17 cellular contexts compared by ENCODE assay signal in genomic region chr11:72971211-72971610, GRCh38.
DNase-seq lines count a peak whose midpoint lies in the region; TF ChIP-seq lines count a peak whose summit lies in the region.
"Had no signal": no experiment of that assay in that cellular context is flagged by ENCODE, and none has a peak within 500 bp of the region (broad histone marks: within the 10 kb centered on the region; RNA-seq: fewer than 3 reads in every experiment).

No MANE protein-coding gene starts in this region.

- no peak overlapping the region for H3K4me3 ChIP-seq in BLaER1 treated with 17β-estradiol and CSF1 and Interleukin-3, amounts not matched to agents 10 nM and 100 nM
- H3K4me3 ChIP-seq in KMS-11 (IDR thresholded peaks at IDR 0.05; ENCODE audit: insufficient read depth, low read depth, low read length) (no peak overlapping the region), fibroblast of villous mesenchyme (ENCODE audit: low read depth, low read length) (peak overlapping the region; percentile 10), osteoblast (ENCODE audit: insufficient read depth, low read length) (no peak overlapping the region)

- DNase-seq in fibroblast of villous mesenchyme (ENCODE audit: low read depth) = peak; percentile 74
- DNase-seq in osteoblast (ENCODE audit: insufficient read length, low spot score, missing footprints) = no peak
- DNase-seq in NCI-H526 (lab: John Stamatoyannopoulos, UW) = no peak
- no peak for DNase-seq in OCI-M2 (lab: John Stamatoyannopoulos, UW; ENCODE audit: unreplicated experiment)
- DNase-seq in AML-193 (lab: John Stamatoyannopoulos, UW) = no peak
- DNase-seq in kidney tubule cell (ENCODE audit: low spot score) = no peak
- DNase-seq: CD4-positive, alpha-beta T cell; H9; KBM-7; NCI-H1048; NCI-H146; NCI-H2081; NCI-H524; SHP77 treated with DMSO at 0.1 percent for 48 hours had no signal

- peak overlapping the region in 3 of 11 experiments; percentile 73 to 79 (median 76); a peak in 5 of 22 replicates for H3K9ac ChIP-seq in BLaER1 treated with 17β-estradiol and CSF1 and Interleukin-3, amounts not matched to agents 10 nM and 100 nM
- H3K9ac ChIP-seq in KMS-11 = no peak overlapping the region

- peak overlapping the region in 9 of 11 experiments; percentile 8 to 100 (median 91); a peak in 15 of 22 replicates for H3K27ac ChIP-seq in BLaER1 treated with 17β-estradiol and CSF1 and Interleukin-3, amounts not matched to agents 10 nM and 100 nM
- no peak overlapping the region for H3K27ac ChIP-seq in KMS-11
- H3K27ac ChIP-seq in osteoblast (ENCODE audit: low read depth, low read length) = peak overlapping the region; percentile 66
- H3K27ac ChIP-seq: HL-60 had no signal

- H3K79me2 ChIP-seq in KMS-11 (ENCODE audit: insufficient read depth, low read depth) = no peaks in the 10 kb centered on the region
- no peaks in the 10 kb centered on the region for H3K79me2 ChIP-seq in osteoblast (ENCODE audit: insufficient read depth, low read length)

- no peaks in the 10 kb centered on the region for H4K20me1 ChIP-seq in BLaER1 treated with 17β-estradiol and CSF1 and Interleukin-3, amounts not matched to agents 10 nM and 100 nM
- no peaks in the 10 kb centered on the region for H4K20me1 ChIP-seq in KMS-11 (ENCODE audit: insufficient read depth)
- H4K20me1 ChIP-seq in osteoblast (ENCODE audit: insufficient read depth, low read length) = no peaks in the 10 kb centered on the region

- peak overlapping the region in 4 of 11 experiments; percentile 61 to 88 (median 77); a peak in 8 of 22 replicates for H3K4me2 ChIP-seq in BLaER1 treated with 17β-estradiol and CSF1 and Interleukin-3, amounts not matched to agents 10 nM and 100 nM
- H3K4me2 ChIP-seq in KMS-11 = peak overlapping the region; percentile 65; the same call in 1 of the 2 replicates
- H3K4me2 ChIP-seq in osteoblast (ENCODE audit: insufficient read depth, low read length) = no peak overlapping the region

- no peaks in the 10 kb centered on the region for H3K27me3 ChIP-seq in BLaER1 treated with 17β-estradiol and CSF1 and Interleukin-3, amounts not matched to agents 10 nM and 100 nM
- H3K27me3 ChIP-seq in KMS-11 (ENCODE audit: insufficient read depth, low read depth) = no peaks in the 10 kb centered on the region; the same call in 1 of the 2 replicates
- no peaks in the 10 kb centered on the region for H3K27me3 ChIP-seq in osteoblast (ENCODE audit: insufficient read depth, low read length)

- H3K9me3 ChIP-seq in BLaER1 treated with 17β-estradiol and CSF1 and Interleukin-3, amounts not matched to agents 10 nM and 100 nM (replicated peaks in 1 of 11) = peaks cover 15 to 63% (median 32%) of the 10 kb centered on the region in 11 experiments; a peak in 21 of 22 replicates
- H3K9me3 ChIP-seq in osteoblast (ENCODE audit: low read depth, low read length) = no peaks in the 10 kb centered on the region

- no peak for TF ChIP-seq CTCF in KMS-11 (conservative IDR thresholded peaks at IDR 0.05; ENCODE audit: low read depth, low read length)
- no peak for TF ChIP-seq CTCF in fibroblast of villous mesenchyme (IDR thresholded peaks at IDR 0.05; ENCODE audit: insufficient read depth, low read depth, low read length)
- no peak for TF ChIP-seq CTCF in osteoblast (IDR thresholded peaks at IDR 0.05; ENCODE audit: extremely low read depth, low read depth, low read length)

- peaks cover 49 to 84% (median 65%) of the 10 kb centered on the region in 11 experiments for H3K36me3 ChIP-seq in BLaER1 treated with 17β-estradiol and CSF1 and Interleukin-3, amounts not matched to agents 10 nM and 100 nM
- H3K36me3 ChIP-seq in KMS-11 (ENCODE audit: insufficient read depth) = no peaks in the 10 kb centered on the region
- no peaks in the 10 kb centered on the region for H3K36me3 ChIP-seq in osteoblast (ENCODE audit: insufficient read depth, low read length)

- H3K4me1 ChIP-seq in BLaER1 treated with 17β-estradiol and CSF1 and Interleukin-3, amounts not matched to agents 10 nM and 100 nM = peaks cover 0 to 86% (median 43%) of the 10 kb centered on the region in 10 experiments; a peak in 15 of 20 replicates
- H3K4me1 ChIP-seq in KMS-11 (ENCODE audit: low read depth, poor library complexity, severe bottlenecking) = peaks cover 53% of the 10 kb centered on the region
- peaks cover 65% of the 10 kb centered on the region for H3K4me1 ChIP-seq in osteoblast (ENCODE audit: insufficient read depth, low read length)

- no peak overlapping the region for H2AFZ ChIP-seq in KMS-11 (ENCODE audit: low read depth)
- no peak overlapping the region for H2AFZ ChIP-seq in osteoblast (ENCODE audit: low read length)
